24 cellular contexts compared by ENCODE assay signal in genomic region chr10:78952018-78952417, GRCh38.
DNase-seq lines count a peak whose midpoint lies in the region; ATAC-seq, FAIRE-seq and TF ChIP-seq lines count a peak whose summit lies in the region.
"Had no signal": no experiment of that assay in that cellular context is flagged by ENCODE, and none has a peak within 500 bp of the region (broad histone marks: within the 10 kb centered on the region; RNA-seq: fewer than 3 reads in every experiment).

No MANE protein-coding gene starts in this region.

- DNase-seq in DMS153 (lab: John Stamatoyannopoulos, UW): peak; percentile 83
- peak; percentile 39 for DNase-seq in NCI-H2196 (lab: John Stamatoyannopoulos, UW; ENCODE audit: unreplicated experiment)
- DNase-seq in H1 (ENCODE audit: low read depth in 1 of 2, low spot score in 2 of 2): no peak
- peak; percentile 16 for DNase-seq in renal cortical epithelial cell (ENCODE audit: low read depth)
- no peak for DNase-seq in foreskin keratinocyte
- no peak for DNase-seq in GDM1 (lab: John Stamatoyannopoulos, UW)
- DNase-seq in germinal center (ENCODE audit: low spot score): no peak
- no peak for DNase-seq in activated naive CD4-positive, alpha-beta T cell treated with anti-CD3 and anti-CD28 coated beads, Interleukin-2, amount 50 U/mL, for 72 hours (ENCODE audit: low spot score in 2 of 2)
- DNase-seq: activated CD4-positive, CD25-positive, alpha-beta regulatory T cell; activated CD8-positive, alpha-beta memory T cell treated with anti-CD3 and anti-CD28 coated beads, Interleukin-2, amount 50 U/mL, for 4 hours; activated naive CD4-positive, alpha-beta T cell treated with anti-CD3 and anti-CD28 coated beads for 36 hours; effector CD4-positive, alpha-beta T cell; KG1; mammary epithelial cell; MM.1S; NCI-H2029; sigmoid colon; stimulated activated naive CD4-positive, alpha-beta T cell treated with Interleukin-2 at 50 U/mL for 16 hours had no signal

- no peak overlapping the region for H3K27ac ChIP-seq in H1 (ENCODE audit: low read depth, low read length)
- H3K27ac ChIP-seq in foreskin keratinocyte: no peak overlapping the region
- H3K27ac ChIP-seq: epithelial cell of prostate, sigmoid colon, thoracic aorta had no signal

- no peak for TF ChIP-seq RAD21 in H1 (IDR thresholded peaks at IDR 0.05 in 1 of 2, conservative IDR thresholded peaks at IDR 0.05 in 1 of 2; ENCODE audit: low read depth in 2 of 2, low read length in 2 of 2)

- H3K4me1 ChIP-seq in H1 (replicated peaks in 1 of 4; ENCODE audit: control insufficient read depth in 3 of 4, insufficient read depth in 4 of 4, low read length in 3 of 4) (no peaks in the 10 kb centered on the region; a peak in 1 of 7 replicates), foreskin keratinocyte (no peaks in the 10 kb centered on the region)

- H3K36me3 Mint-ChIP-seq in activated naive CD4-positive, alpha-beta T cell treated with anti-CD3 and anti-CD28 coated beads, Interleukin-2, amount 50 U/mL, for 72 hours: no peaks in the 10 kb centered on the region

- no peak overlapping the region for H2BK20ac ChIP-seq in H1 (ENCODE audit: low read length)

- H3K79me1 ChIP-seq in H1 (ENCODE audit: low read depth, low read length): no peaks in the 10 kb centered on the region

- H4K91ac ChIP-seq in H1 (replicated peaks; ENCODE audit: insufficient read length, low read length): no peak overlapping the region

- no peak overlapping the region for H2BK120ac ChIP-seq in H1 (replicated peaks; ENCODE audit: low read depth, low read length)

- H2BK12ac ChIP-seq in H1 (ENCODE audit: low read depth, low read length): no peak overlapping the region

- no peak overlapping the region for H3K4me2 ChIP-seq in H1 (ENCODE audit: insufficient read depth in 1 of 2, low read depth in 2 of 2, low read length in 2 of 2)

- peaks cover 3% of the 10 kb centered on the region; the same call in 1 of the 2 replicates for H3K23me2 ChIP-seq in H1 (ENCODE audit: low read depth, low read length)

- H4K5ac ChIP-seq in H1 (ENCODE audit: insufficient read length, low read depth, low read length): no peak overlapping the region

- no peak overlapping the region for H3K9ac ChIP-seq in H1 (replicated peaks in 1 of 4; ENCODE audit: extremely low read depth in 1 of 4, low read depth in 3 of 4, low read length in 3 of 4)

- H3K4ac ChIP-seq in H1 (replicated peaks; ENCODE audit: insufficient read length, low read depth, low read length): no peak overlapping the region

- FAIRE-seq in H1 (lab: Jason Lieb, UNC): no peak
- FAIRE-seq: bronchial epithelial cell, RCC 7860 had no signal

- TF ChIP-seq CTCF in H1 (IDR thresholded peaks at IDR 0.05; ENCODE audit: control extremely low read depth in 1 of 3, insufficient read depth in 1 of 3, low read depth in 1 of 3, low read length in 3 of 3) (no peak), foreskin keratinocyte (conservative IDR thresholded peaks at IDR 0.05) (no peak)

- H2AK5ac ChIP-seq in H1 (ENCODE audit: low read depth, low read length): no peak overlapping the region

- H3K27me3 ChIP-seq in H1 (replicated peaks in 1 of 4; ENCODE audit: control insufficient read depth in 3 of 4, extremely low read depth in 1 of 4, insufficient read depth in 3 of 4, low read length in 3 of 4) (no peaks in the 10 kb centered on the region; a peak in 1 of 7 replicates), foreskin keratinocyte (peaks cover 36% of the 10 kb centered on the region)
- H3K27me3 ChIP-seq: sigmoid colon, SJCRH30 had no signal

- no peaks in the 10 kb centered on the region for H3K36me3 ChIP-seq in H1 (ENCODE audit: control insufficient read depth in 2 of 4, insufficient read depth in 4 of 4, low read length in 3 of 4)
- H3K36me3 ChIP-seq: sigmoid colon, SJCRH30, thoracic aorta had no signal

- 80 to 100% methylated on average over 3 to 5 of the region's 5 CpGs for WGBS in H1 (ENCODE audit: extremely low coverage in 1 of 2, insufficient coverage in 1 of 2, insufficient read length in 1 of 2, insufficient replicate concordance in 2 of 2, low coverage in 1 of 2, low lambda C conversion rate in 2 of 2, missing lambda C conversion rate in 1 of 2), 2 experiments

- H3K27ac Mint-ChIP-seq in activated naive CD4-positive, alpha-beta T cell treated with anti-CD3 and anti-CD28 coated beads, Interleukin-2, amount 50 U/mL, for 72 hours: peak overlapping the region in 1 of 2 donors; percentile 31
- H3K27ac Mint-ChIP-seq: activated naive CD4-positive, alpha-beta T cell treated with anti-CD3 and anti-CD28 coated beads for 36 hours; activated T-helper 1 cell treated with anti-CD3 and anti-CD28 coated beads, Interleukin-12 subunit alpha, Interleukin-12 subunit beta, Interleukin-2, Interleukin-4 antibody, amounts not matched to agents 30 ng/mL and 10 ng/mL and 1 ng/mL, durations not matched to agents 14 hours and 24 hours and 36 hours had no signal

- no peaks in the 10 kb centered on the region for H3K9me3 ChIP-seq in H1 (ENCODE audit: insufficient read depth in 2 of 2, low read depth in 1 of 2, low read length in 1 of 2)
- H3K9me3 ChIP-seq: sigmoid colon, SJCRH30, thoracic aorta had no signal

- no peaks in the 10 kb centered on the region for H3K79me2 ChIP-seq in H1 (ENCODE audit: control insufficient read depth in 1 of 2, insufficient read depth in 2 of 2, low read length in 2 of 2)

- CTCF ChIA-PET in H1 (lab: Charles Lee; ENCODE audit: partially characterized antibody): interaction anchor here (0.8 kb wide), 1 partner anchor 206 kb away, joined by 3 read pairs; no protein-coding TSS in a partner anchor

- TF ChIP-seq POLR2A in H1 (IDR thresholded peaks at IDR 0.05; ENCODE audit: control extremely low read depth in 1 of 2, low read depth in 2 of 2, low read length in 2 of 2): no peak

- no peak overlapping the region for H3K18ac ChIP-seq in H1 (ENCODE audit: extremely low read depth, low read length)

- H4K20me1 ChIP-seq in H1 (replicated peaks in 1 of 2; ENCODE audit: control insufficient read depth in 1 of 2, insufficient read depth in 2 of 2, low read length in 2 of 2): no peaks in the 10 kb centered on the region

- no peak overlapping the region for H2AFZ ChIP-seq in H1 (ENCODE audit: low read length)

- no peak for TF ChIP-seq EP300 in H1 (IDR thresholded peaks at IDR 0.05; ENCODE audit: borderline replicate concordance in 1 of 2, low read depth in 2 of 2, low read length in 2 of 2)

- peak overlapping the region; percentile 50 for H3K56ac ChIP-seq in H1 (replicated peaks; ENCODE audit: insufficient read length, low read depth, low read length)

- no peak overlapping the region for H3K4me3 ChIP-seq in H1 (ENCODE audit: extremely low read depth in 1 of 4, insufficient read depth in 2 of 4, low read depth in 3 of 4, low read length in 4 of 4)
- H3K4me3 ChIP-seq: sigmoid colon, SJCRH30, thoracic aorta had no signal

- H3K23ac ChIP-seq in H1 (ENCODE audit: insufficient read length): no peak overlapping the region

- POLR2A ChIA-PET in H1 (lab: Charles Lee; ENCODE audit: partially characterized antibody): no interaction called here

- no peaks in the 10 kb centered on the region for H3K9me3 Mint-ChIP-seq in activated naive CD4-positive, alpha-beta T cell treated with anti-CD3 and anti-CD28 coated beads, Interleukin-2, amount 50 U/mL, for 72 hours
- H3K9me3 Mint-ChIP-seq: activated naive CD4-positive, alpha-beta T cell treated with anti-CD3 and anti-CD28 coated beads for 36 hours; activated T-helper 1 cell treated with anti-CD3 and anti-CD28 coated beads, Interleukin-12 subunit alpha, Interleukin-12 subunit beta, Interleukin-2, Interleukin-4 antibody, amounts not matched to agents 30 ng/mL and 10 ng/mL and 1 ng/mL, durations not matched to agents 14 hours and 24 hours and 36 hours had no signal

- H2BK5ac ChIP-seq in H1 (ENCODE audit: low read depth, low read length): no peak overlapping the region

- H3K14ac ChIP-seq in H1 (ENCODE audit: insufficient read length): no peak overlapping the region

- H4K8ac ChIP-seq in H1 (ENCODE audit: extremely low read depth, insufficient read depth, low read length): no peak overlapping the region

- ATAC-seq in foreskin keratinocyte: no peak
- no peak for ATAC-seq in activated naive CD4-positive, alpha-beta T cell treated with anti-CD3 and anti-CD28 coated beads, Interleukin-2, amount 50 U/mL, for 72 hours

- no peak overlapping the region for H2BK15ac ChIP-seq in H1 (ENCODE audit: low read length)

TF ChIP-seq in H1, 55 proteins besides CTCF, POLR2A, EP300 and RAD21 (continues in another document):
- TF ChIP-seq JUN (IDR thresholded peaks at IDR 0.05; ENCODE audit: low read depth, low read length): no peak
- no peak for TF ChIP-seq CREB1 (IDR thresholded peaks at IDR 0.05)

Comparison
In these comparisons a context has a peak if more than half of its experiments do, and no peak if none do; other contexts are left out.
1. DNase-seq: peak in DMS153 (single experiment), NCI-H2196 (single experiment) and renal cortical epithelial cell (single experiment); none in H1 (0 of 2), foreskin keratinocyte (0 of 2), GDM1 (single experiment), germinal center (single experiment) and activated naive CD4-positive, alpha-beta T cell treated with anti-CD3 and anti-CD28 coated beads, Interleukin-2, amount 50 U/mL, for 72 hours (0 of 2).